ENCODE assay signal across 8 cellular contexts in genomic region chr14:89955418-89956293, GRCh38. TPM values are rescaled to one million over a fixed set of nuclear protein-coding genes. Genes with fewer than 3 reads are reported as not detected.
A peak's percentile ranks its signal among the peaks of the same experiment; 100 is the strongest.
DNase-seq lines count a peak whose midpoint lies in the region; FAIRE-seq and TF ChIP-seq lines count a peak whose summit lies in the region.

TDP1 (plus strand) TSS chr14:89955927; CDS start chr14:89963115, 7,188 bp downstream.

- H3K4me1 Mint-ChIP-seq in activated naive CD4-positive, alpha-beta T cell treated with anti-CD3 and anti-CD28 coated beads for 36 hours (ENCODE audit: low read depth) = peaks cover 49% of the 10 kb centered on the region

- H3K27me3 Mint-ChIP-seq in activated naive CD4-positive, alpha-beta T cell treated with anti-CD3 and anti-CD28 coated beads for 36 hours (ENCODE audit: low read depth) = no peaks in the 10 kb centered on the region

- CTCF ChIA-PET in HEK293T (lab: Yijun Ruan, JAX) = interaction anchor here (0.7 to 5.4 kb wide), 2 partner anchors 16 to 107 kb away, joined by 3 to 35 read pairs; partner anchors contain the start of gene KCNK13
- CTCF ChIA-PET in activated naive CD4-positive, alpha-beta T cell treated with anti-CD3 and anti-CD28 coated beads for 36 hours (lab: Charles Lee) = interaction anchor here (1.7 to 9.6 kb wide), 3 partner anchors 16 to 929 kb away, joined by 4 to 70 read pairs (median 15); no protein-coding TSS in a partner anchor

- intact Hi-C loops in activated naive CD4-positive, alpha-beta T cell treated with anti-CD3 and anti-CD28 coated beads for 36 hours (cut with micrococcal nuclease) = loop anchor here (1.0 to 10.0 kb wide), 21 partner anchors 16 to 1951 kb away; partner anchors contain the start of genes CALM1, CCDC88C, FOXN3 and GPR65

- no peak for FAIRE-seq in frontal cortex (lab: Jason Lieb, UNC)

- H3K9me3 Mint-ChIP-seq in activated naive CD4-positive, alpha-beta T cell treated with anti-CD3 and anti-CD28 coated beads for 36 hours = peaks cover 7% of the 10 kb centered on the region

- in situ Hi-C loops in SK-MEL-5 (cut with HindIII; ENCODE audit: low pct_unique_long_range_greater_than_20kb, low sequenced_read_pairs) = no loop called here

- POLR2A ChIA-PET in HEK293T (lab: Yijun Ruan, JAX) = interaction anchor here (1.0 to 2.5 kb wide), 5 partner anchors 14 to 301 kb away, joined by 3 to 8 read pairs (median 3); partner anchors contain the start of gene PSMC1

- peaks cover 37% of the 10 kb centered on the region for H3K36me3 Mint-ChIP-seq in activated naive CD4-positive, alpha-beta T cell treated with anti-CD3 and anti-CD28 coated beads for 36 hours (ENCODE audit: low read depth)

- peak within 1 kb of the TSS; percentile 94 for H3K4me3 Mint-ChIP-seq in activated naive CD4-positive, alpha-beta T cell treated with anti-CD3 and anti-CD28 coated beads for 36 hours

- peak within 1 kb of the TSS; percentile 96 for H3K27ac Mint-ChIP-seq in activated naive CD4-positive, alpha-beta T cell treated with anti-CD3 and anti-CD28 coated beads for 36 hours

- peak; percentile 97 for DNase-seq in GM03348 (ENCODE audit: low spot score)
- peak; percentile 94 for DNase-seq in HEK293T (ENCODE audit: extremely low spot score)
- DNase-seq in MV-4-11 (lab: John Stamatoyannopoulos, UW) = peak; percentile 95
- DNase-seq in SK-MEL-5 (ENCODE audit: low read depth, low spot score) = peak; percentile 92
- DNase-seq in activated naive CD4-positive, alpha-beta T cell treated with anti-CD3 and anti-CD28 coated beads for 36 hours = peak; percentile 97
- DNase-seq in frontal cortex (ENCODE audit: low spot score in 2 of 2) = peak; percentile 91 to 95
- peak; percentile 70 for DNase-seq in non-pigmented ciliary epithelial cell (ENCODE audit: low read depth)
- peak; percentile 97 for DNase-seq in superior temporal gyrus (ENCODE audit: extremely low spot score)

TF ChIP-seq in HEK293T, 16 proteins besides CTCF, POLR2A, EP300 and RAD21:
- TF ChIP-seq FOXM1 (IDR thresholded peaks at IDR 0.05; ENCODE audit: borderline replicate concordance) (peak; percentile 94), FOXK2 (IDR thresholded peaks at IDR 0.05) (0 out of 2 replicates have a peak, but pooled peaks have one; percentile 39), ELF4 (IDR thresholded peaks at IDR 0.05) (peak; percentile 51; the same call in 1 of the 2 replicates), SUZ12 (IDR thresholded peaks at IDR 0.05) (no peak)

RNA-seq across cellular contexts. Expression of gene TDP1, which starts in this region (rescaled TPM):
- 11.7 and 16.6 TPM in 2 replicates for total RNA-seq in SK-MEL-5 (2014; rRNA removed; shearing (Covaris generic))
- 8.5 and 9.6 TPM in 2 replicates for polyA plus RNA-seq in SK-MEL-5 (2015; cell fraction: cytosol; rRNA removed)
- polyA plus RNA-seq in SK-MEL-5 (2015; cell fraction: nucleus; rRNA removed) = 15.9 and 21.2 TPM in 2 replicates
- total RNA-seq in activated naive CD4-positive, alpha-beta T cell treated with anti-CD3 and anti-CD28 coated beads for 36 hours = 10 to 100 TPM; 77.0 to 77.2 TPM
- total RNA-seq in frontal cortex = 37.1 TPM

Comparison
In these comparisons a context has a peak if more than half of its experiments do, and no peak if none do; other contexts are left out.
1. Peak in every context shown above with its lines: DNase-seq.